1 cellular context compared by ENCODE assay signal in genomic region chr14:74905595-74906142, GRCh38.
TF ChIP-seq lines count a peak whose summit lies in the region.

No MANE protein-coding gene starts in this region.

TF ChIP-seq in K562, 482 proteins besides CTCF, POLR2A, EP300 and RAD21 (continued from another document and continues in another):
- TF ChIP-seq, protein P1, sequence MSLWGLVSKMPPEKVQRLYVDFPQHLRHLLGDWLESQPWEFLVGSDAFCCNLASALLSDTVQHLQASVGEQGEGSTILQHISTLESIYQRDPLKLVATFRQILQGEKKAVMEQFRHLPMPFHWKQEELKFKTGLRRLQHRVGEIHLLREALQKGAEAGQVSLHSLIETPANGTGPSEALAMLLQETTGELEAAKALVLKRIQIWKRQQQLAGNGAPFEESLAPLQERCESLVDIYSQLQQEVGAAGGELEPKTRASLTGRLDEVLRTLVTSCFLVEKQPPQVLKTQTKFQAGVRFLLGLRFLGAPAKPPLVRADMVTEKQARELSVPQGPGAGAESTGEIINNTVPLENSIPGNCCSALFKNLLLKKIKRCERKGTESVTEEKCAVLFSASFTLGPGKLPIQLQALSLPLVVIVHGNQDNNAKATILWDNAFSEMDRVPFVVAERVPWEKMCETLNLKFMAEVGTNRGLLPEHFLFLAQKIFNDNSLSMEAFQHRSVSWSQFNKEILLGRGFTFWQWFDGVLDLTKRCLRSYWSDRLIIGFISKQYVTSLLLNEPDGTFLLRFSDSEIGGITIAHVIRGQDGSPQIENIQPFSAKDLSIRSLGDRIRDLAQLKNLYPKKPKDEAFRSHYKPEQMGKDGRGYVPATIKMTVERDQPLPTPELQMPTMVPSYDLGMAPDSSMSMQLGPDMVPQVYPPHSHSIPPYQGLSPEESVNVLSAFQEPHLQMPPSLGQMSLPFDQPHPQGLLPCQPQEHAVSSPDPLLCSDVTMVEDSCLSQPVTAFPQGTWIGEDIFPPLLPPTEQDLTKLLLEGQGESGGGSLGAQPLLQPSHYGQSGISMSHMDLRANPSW (CRISPR knock-in tag; IDR thresholded peaks at IDR 0.05): no peak
- TF ChIP-seq, protein P2, sequence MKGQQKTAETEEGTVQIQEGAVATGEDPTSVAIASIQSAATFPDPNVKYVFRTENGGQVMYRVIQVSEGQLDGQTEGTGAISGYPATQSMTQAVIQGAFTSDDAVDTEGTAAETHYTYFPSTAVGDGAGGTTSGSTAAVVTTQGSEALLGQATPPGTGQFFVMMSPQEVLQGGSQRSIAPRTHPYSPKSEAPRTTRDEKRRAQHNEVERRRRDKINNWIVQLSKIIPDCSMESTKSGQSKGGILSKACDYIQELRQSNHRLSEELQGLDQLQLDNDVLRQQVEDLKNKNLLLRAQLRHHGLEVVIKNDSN (CRISPR knock-in tag; IDR thresholded peaks at IDR 0.05): peak; percentile 70
- TF ChIP-seq PHF20 (IDR thresholded peaks at IDR 0.05; ENCODE audit: partially characterized antibody): no peak
- no peak for TF ChIP-seq U2AF1 (optimal IDR thresholded peaks at IDR 0.05; ENCODE audit: low read depth, low read length)
- no peak for TF ChIP-seq GATAD2B (IDR thresholded peaks at IDR 0.05; ENCODE audit: borderline replicate concordance)
- TF ChIP-seq POLR2H (tag; IDR thresholded peaks at IDR 0.05; ENCODE audit: low read depth): no peak
- TF ChIP-seq THRAP3 (IDR thresholded peaks at IDR 0.05; ENCODE audit: borderline replicate concordance): no peak
- no peak for TF ChIP-seq IRF1 (CRISPR knock-in tag; IDR thresholded peaks at IDR 0.05; ENCODE audit: borderline replicate concordance)
- no peak for TF ChIP-seq CREB3L1 (IDR thresholded peaks at IDR 0.05; ENCODE audit: borderline replicate concordance, low read depth)
- TF ChIP-seq HOMEZ (CRISPR knock-in tag; IDR thresholded peaks at IDR 0.05): no peak
- no peak for TF ChIP-seq SREBF1 (IDR thresholded peaks at IDR 0.05; ENCODE audit: borderline replicate concordance, low read depth, low read length)
- TF ChIP-seq, protein P3, sequence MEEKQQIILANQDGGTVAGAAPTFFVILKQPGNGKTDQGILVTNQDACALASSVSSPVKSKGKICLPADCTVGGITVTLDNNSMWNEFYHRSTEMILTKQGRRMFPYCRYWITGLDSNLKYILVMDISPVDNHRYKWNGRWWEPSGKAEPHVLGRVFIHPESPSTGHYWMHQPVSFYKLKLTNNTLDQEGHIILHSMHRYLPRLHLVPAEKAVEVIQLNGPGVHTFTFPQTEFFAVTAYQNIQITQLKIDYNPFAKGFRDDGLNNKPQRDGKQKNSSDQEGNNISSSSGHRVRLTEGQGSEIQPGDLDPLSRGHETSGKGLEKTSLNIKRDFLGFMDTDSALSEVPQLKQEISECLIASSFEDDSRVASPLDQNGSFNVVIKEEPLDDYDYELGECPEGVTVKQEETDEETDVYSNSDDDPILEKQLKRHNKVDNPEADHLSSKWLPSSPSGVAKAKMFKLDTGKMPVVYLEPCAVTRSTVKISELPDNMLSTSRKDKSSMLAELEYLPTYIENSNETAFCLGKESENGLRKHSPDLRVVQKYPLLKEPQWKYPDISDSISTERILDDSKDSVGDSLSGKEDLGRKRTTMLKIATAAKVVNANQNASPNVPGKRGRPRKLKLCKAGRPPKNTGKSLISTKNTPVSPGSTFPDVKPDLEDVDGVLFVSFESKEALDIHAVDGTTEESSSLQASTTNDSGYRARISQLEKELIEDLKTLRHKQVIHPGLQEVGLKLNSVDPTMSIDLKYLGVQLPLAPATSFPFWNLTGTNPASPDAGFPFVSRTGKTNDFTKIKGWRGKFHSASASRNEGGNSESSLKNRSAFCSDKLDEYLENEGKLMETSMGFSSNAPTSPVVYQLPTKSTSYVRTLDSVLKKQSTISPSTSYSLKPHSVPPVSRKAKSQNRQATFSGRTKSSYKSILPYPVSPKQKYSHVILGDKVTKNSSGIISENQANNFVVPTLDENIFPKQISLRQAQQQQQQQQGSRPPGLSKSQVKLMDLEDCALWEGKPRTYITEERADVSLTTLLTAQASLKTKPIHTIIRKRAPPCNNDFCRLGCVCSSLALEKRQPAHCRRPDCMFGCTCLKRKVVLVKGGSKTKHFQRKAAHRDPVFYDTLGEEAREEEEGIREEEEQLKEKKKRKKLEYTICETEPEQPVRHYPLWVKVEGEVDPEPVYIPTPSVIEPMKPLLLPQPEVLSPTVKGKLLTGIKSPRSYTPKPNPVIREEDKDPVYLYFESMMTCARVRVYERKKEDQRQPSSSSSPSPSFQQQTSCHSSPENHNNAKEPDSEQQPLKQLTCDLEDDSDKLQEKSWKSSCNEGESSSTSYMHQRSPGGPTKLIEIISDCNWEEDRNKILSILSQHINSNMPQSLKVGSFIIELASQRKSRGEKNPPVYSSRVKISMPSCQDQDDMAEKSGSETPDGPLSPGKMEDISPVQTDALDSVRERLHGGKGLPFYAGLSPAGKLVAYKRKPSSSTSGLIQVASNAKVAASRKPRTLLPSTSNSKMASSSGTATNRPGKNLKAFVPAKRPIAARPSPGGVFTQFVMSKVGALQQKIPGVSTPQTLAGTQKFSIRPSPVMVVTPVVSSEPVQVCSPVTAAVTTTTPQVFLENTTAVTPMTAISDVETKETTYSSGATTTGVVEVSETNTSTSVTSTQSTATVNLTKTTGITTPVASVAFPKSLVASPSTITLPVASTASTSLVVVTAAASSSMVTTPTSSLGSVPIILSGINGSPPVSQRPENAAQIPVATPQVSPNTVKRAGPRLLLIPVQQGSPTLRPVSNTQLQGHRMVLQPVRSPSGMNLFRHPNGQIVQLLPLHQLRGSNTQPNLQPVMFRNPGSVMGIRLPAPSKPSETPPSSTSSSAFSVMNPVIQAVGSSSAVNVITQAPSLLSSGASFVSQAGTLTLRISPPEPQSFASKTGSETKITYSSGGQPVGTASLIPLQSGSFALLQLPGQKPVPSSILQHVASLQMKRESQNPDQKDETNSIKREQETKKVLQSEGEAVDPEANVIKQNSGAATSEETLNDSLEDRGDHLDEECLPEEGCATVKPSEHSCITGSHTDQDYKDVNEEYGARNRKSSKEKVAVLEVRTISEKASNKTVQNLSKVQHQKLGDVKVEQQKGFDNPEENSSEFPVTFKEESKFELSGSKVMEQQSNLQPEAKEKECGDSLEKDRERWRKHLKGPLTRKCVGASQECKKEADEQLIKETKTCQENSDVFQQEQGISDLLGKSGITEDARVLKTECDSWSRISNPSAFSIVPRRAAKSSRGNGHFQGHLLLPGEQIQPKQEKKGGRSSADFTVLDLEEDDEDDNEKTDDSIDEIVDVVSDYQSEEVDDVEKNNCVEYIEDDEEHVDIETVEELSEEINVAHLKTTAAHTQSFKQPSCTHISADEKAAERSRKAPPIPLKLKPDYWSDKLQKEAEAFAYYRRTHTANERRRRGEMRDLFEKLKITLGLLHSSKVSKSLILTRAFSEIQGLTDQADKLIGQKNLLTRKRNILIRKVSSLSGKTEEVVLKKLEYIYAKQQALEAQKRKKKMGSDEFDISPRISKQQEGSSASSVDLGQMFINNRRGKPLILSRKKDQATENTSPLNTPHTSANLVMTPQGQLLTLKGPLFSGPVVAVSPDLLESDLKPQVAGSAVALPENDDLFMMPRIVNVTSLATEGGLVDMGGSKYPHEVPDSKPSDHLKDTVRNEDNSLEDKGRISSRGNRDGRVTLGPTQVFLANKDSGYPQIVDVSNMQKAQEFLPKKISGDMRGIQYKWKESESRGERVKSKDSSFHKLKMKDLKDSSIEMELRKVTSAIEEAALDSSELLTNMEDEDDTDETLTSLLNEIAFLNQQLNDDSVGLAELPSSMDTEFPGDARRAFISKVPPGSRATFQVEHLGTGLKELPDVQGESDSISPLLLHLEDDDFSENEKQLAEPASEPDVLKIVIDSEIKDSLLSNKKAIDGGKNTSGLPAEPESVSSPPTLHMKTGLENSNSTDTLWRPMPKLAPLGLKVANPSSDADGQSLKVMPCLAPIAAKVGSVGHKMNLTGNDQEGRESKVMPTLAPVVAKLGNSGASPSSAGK (IDR thresholded peaks at IDR 0.05): peak; percentile 38
- no peak for TF ChIP-seq ZBTB40 (IDR thresholded peaks at IDR 0.05)
- TF ChIP-seq ZBTB40 (CRISPR knock-in tag; IDR thresholded peaks at IDR 0.05): no peak
- no peak for TF ChIP-seq STAT5A (IDR thresholded peaks at IDR 0.05; ENCODE audit: borderline replicate concordance, low read length)
- no peak for TF ChIP-seq JUNB (CRISPR knock-in tag; conservative IDR thresholded peaks at IDR 0.05)
- TF ChIP-seq MTA1 (IDR thresholded peaks at IDR 0.05; ENCODE audit: borderline replicate concordance): no peak
